ENCODE assay signal across 16 cellular contexts in genomic region chr10:86361134-86362128, GRCh38. TPM values are rescaled to one million over a fixed set of nuclear protein-coding genes. Genes with fewer than 3 reads are reported as not detected.
A peak's percentile ranks its signal among the peaks of the same experiment; 100 is the strongest.
DNase-seq lines count a peak whose midpoint lies in the region; ATAC-seq, FAIRE-seq and TF ChIP-seq lines count a peak whose summit lies in the region.
"Had no signal": no experiment of that assay in that cellular context is flagged by ENCODE, and none has a peak within 500 bp of the region (broad histone marks: within the 10 kb centered on the region; RNA-seq: fewer than 3 reads in every experiment).

No MANE protein-coding gene starts in this region.

- peaks cover 0 to 12% of the 10 kb centered on the region in 2 donors for H3K4me1 ChIP-seq in kidney (ENCODE audit: control insufficient read depth in 1 of 2, insufficient read depth in 1 of 2, low read depth in 1 of 2, low read length in 2 of 2)
- peaks cover 7% of the 10 kb centered on the region for H3K4me1 ChIP-seq in neural progenitor cell

- no peak for TF ChIP-seq CTCF in WTC11 (IDR thresholded peaks at IDR 0.05)
- TF ChIP-seq CTCF in kidney (IDR thresholded peaks at IDR 0.05; ENCODE audit: borderline replicate concordance, extremely low read depth, insufficient read depth): no peak
- no peak for TF ChIP-seq CTCF in neural progenitor cell (IDR thresholded peaks at IDR 0.05)

- no peak overlapping the region for H3K4me2 ChIP-seq in neural progenitor cell

- peaks cover 60% of the 10 kb centered on the region for H3K27me3 Mint-ChIP-seq in WTC11 (ENCODE audit: low read depth)
- peaks cover 31% of the 10 kb centered on the region for H3K27me3 Mint-ChIP-seq in neural progenitor cell (ENCODE audit: insufficient read depth, low read depth)

- H3K4me1 Mint-ChIP-seq in WTC11: peaks cover 18% of the 10 kb centered on the region
- H3K4me1 Mint-ChIP-seq in neural progenitor cell: peaks cover 16% of the 10 kb centered on the region

- no peak overlapping the region for H3K27ac Mint-ChIP-seq in WTC11
- no peak overlapping the region for H3K27ac Mint-ChIP-seq in neural progenitor cell
- H3K27ac Mint-ChIP-seq: nephron progenitor cell had no signal

- peaks cover 7% of the 10 kb centered on the region for H3F3A ChIP-seq in neural progenitor cell (ENCODE audit: low read depth)

- H3K4me3 ChIP-seq in kidney (ENCODE audit: low read length in 2 of 2) (no peak overlapping the region), neural progenitor cell (no peak overlapping the region)
- H3K4me3 ChIP-seq: skin epidermis had no signal

- POLR2A ChIA-PET in WTC11 (lab: Charles Lee): interaction anchor here (1.5 kb wide), 1 partner anchor 28 kb away, joined by 5 read pairs; no protein-coding TSS in a partner anchor

- intact Hi-C loops in kidney (cut with DNase I): no loop called here

- peaks cover 73% of the 10 kb centered on the region for H3K27me3 ChIP-seq in neural progenitor cell

- peaks cover 38% of the 10 kb centered on the region for H4K20me1 ChIP-seq in neural progenitor cell (ENCODE audit: low read depth)

- no peak overlapping the region for H2AFZ ChIP-seq in neural progenitor cell (replicated peaks)

- H3K27ac ChIP-seq in kidney (ENCODE audit: low read depth in 2 of 2, low read length in 2 of 2): no peak overlapping the region
- peak overlapping the region; percentile 92 for H3K27ac ChIP-seq in substantia nigra (ENCODE audit: low read depth, low read length, poor library complexity, severe bottlenecking)
- H3K27ac ChIP-seq in neural progenitor cell: no peak overlapping the region
- H3K27ac ChIP-seq: skin epidermis, VCaP had no signal

- no peak overlapping the region for H3K4me3 Mint-ChIP-seq in WTC11
- H3K4me3 Mint-ChIP-seq in neural progenitor cell: no peak overlapping the region

- ATAC-seq in WTC11 (no peak), GM21717 (IDR thresholded peaks at IDR 0.05; ENCODE audit: unreplicated experiment) (no peak)

- no peaks in the 10 kb centered on the region for H3K79me2 ChIP-seq in neural progenitor cell (ENCODE audit: low read depth)

- CTCF ChIA-PET in WTC11 (lab: Charles Lee): interaction anchor here (0.5 to 7.9 kb wide), 12 partner anchors 10 to 210 kb away, joined by 3 to 98 read pairs (median 6); no protein-coding TSS in a partner anchor

- H3K9me3 ChIP-seq in kidney (ENCODE audit: control insufficient read depth in 1 of 2, low read length in 2 of 2) (no peaks in the 10 kb centered on the region), neural progenitor cell (ENCODE audit: low read depth) (no peaks in the 10 kb centered on the region)

- H3K36me3 Mint-ChIP-seq in WTC11 (no peaks in the 10 kb centered on the region), neural progenitor cell (no peaks in the 10 kb centered on the region)

- no peak overlapping the region for H3K9ac ChIP-seq in kidney (ENCODE audit: low read length in 2 of 2)
- H3K9ac ChIP-seq in neural progenitor cell: no peak overlapping the region

- no peak for FAIRE-seq in kidney (lab: Jason Lieb, UNC)

- H3K36me3 ChIP-seq in kidney (ENCODE audit: control insufficient read depth in 1 of 2, insufficient read depth in 2 of 2, low read length in 2 of 2) (no peaks in the 10 kb centered on the region), neural progenitor cell (no peaks in the 10 kb centered on the region)

- no peaks in the 10 kb centered on the region for H3K9me3 Mint-ChIP-seq in WTC11
- H3K9me3 Mint-ChIP-seq in neural progenitor cell: peaks cover 2% of the 10 kb centered on the region
- H3K9me3 Mint-ChIP-seq: nephron progenitor cell had no signal

- peak; percentile 12 for DNase-seq in activated CD4-positive, CD25-positive, alpha-beta regulatory T cell treated with anti-CD3 and anti-CD28 coated beads, Interleukin-2, amount 50 U/mL, for 72 hours
- DNase-seq in activated CD4-positive, CD25-positive, alpha-beta regulatory T cell (lab: John Stamatoyannopoulos, UW): no peak
- peak; percentile 6 for DNase-seq in WTC11 (ENCODE audit: low spot score)
- DNase-seq in kidney: peak; percentile 46
- DNase-seq in substantia nigra (lab: John Stamatoyannopoulos, UW): peak in 22 of 49 donors; percentile 14 to 71 (median 40)
- no peak for DNase-seq in neural progenitor cell (ENCODE audit: low spot score)
- no peak for DNase-seq in iPS-NIHi11 (ENCODE audit: low spot score)
- DNase-seq: ACHN; COR-L47; NCI-H446; nephron progenitor cell; stimulated activated naive CD4-positive, alpha-beta T cell treated with Interleukin-2 at 50 U/mL for 16 hours had no signal

TF ChIP-seq in WTC11, 78 proteins besides CTCF, POLR2A, EP300 and RAD21:
- TF ChIP-seq ZNF423 (CRISPR knock-in tag; IDR thresholded peaks at IDR 0.05) (no peak), CBFB (CRISPR knock-in tag; IDR thresholded peaks at IDR 0.05; ENCODE audit: low read depth) (no peak), ZNF416 (CRISPR knock-in tag; IDR thresholded peaks at IDR 0.05) (no peak), EMX1 (CRISPR knock-in tag; IDR thresholded peaks at IDR 0.05) (no peak), HMGXB4 (CRISPR knock-in tag; IDR thresholded peaks at IDR 0.05) (no peak), PRDM15 (CRISPR knock-in tag; IDR thresholded peaks at IDR 0.05) (no peak), CREB1 (CRISPR knock-in tag; IDR thresholded peaks at IDR 0.05) (no peak)

RNA-seq across cellular contexts. Expression of gene GRID1, which starts 5.2 kb away (rescaled TPM):
- total RNA-seq in WTC11 (2021): 0.21 to 0.50 TPM (median 0.37 TPM) in 3 replicates
- 1.4 TPM for total RNA-seq in kidney
- polyA plus RNA-seq in kidney (ENCODE audit: insufficient read depth, low read depth, low replicate concordance): 0.37 TPM
- 0.31 TPM in 1 of 2 replicates, not detected in the other for total RNA-seq in neural progenitor cell (ENCODE audit: low replicate concordance)
- total RNA-seq: MCF 10A had no signal

Comparison
In these comparisons a context has a peak if more than half of its experiments do, and no peak if none do; other contexts are left out.
1. DNase-seq: peak in activated CD4-positive, CD25-positive, alpha-beta regulatory T cell treated with anti-CD3 and anti-CD28 coated beads, Interleukin-2, amount 50 U/mL, for 72 hours (single experiment), WTC11 (single experiment) and kidney (single experiment); none in activated CD4-positive, CD25-positive, alpha-beta regulatory T cell (0 of 4), neural progenitor cell (single experiment) and iPS-NIHi11 (single experiment).